ENCODE assay signal across 11 cellular contexts in the genomic region with DNA sequence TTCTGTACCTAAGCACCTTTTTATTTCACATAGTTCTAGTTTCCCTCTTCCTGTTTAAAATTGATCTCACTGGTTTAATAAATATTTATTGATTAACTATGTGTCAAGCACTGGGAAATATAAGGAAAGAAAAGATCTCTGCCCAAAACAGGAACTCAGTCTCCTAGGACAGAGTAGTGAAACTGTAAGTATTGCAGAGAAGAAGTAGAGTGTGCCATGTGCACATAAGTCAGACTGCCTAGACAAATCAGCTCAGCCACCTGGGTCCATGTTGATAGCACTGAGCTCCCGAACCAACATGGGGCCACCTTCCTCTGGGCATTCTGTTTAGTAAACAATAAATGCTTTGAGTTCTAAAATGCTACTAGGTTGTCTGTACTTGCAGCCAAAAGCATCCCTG. TPM values are rescaled to one million over a fixed set of nuclear protein-coding genes. Genes with fewer than 3 reads are reported as not detected.
DNase-seq lines count a peak whose midpoint lies in the region; ATAC-seq, FAIRE-seq and TF ChIP-seq lines count a peak whose summit lies in the region.
"Had no signal": no experiment of that assay in that cellular context is flagged by ENCODE, and none has a peak within 500 bp of the region (broad histone marks: within the 10 kb centered on the region; RNA-seq: fewer than 3 reads in every experiment).

No MANE protein-coding gene starts in this region.

- H4K91ac ChIP-seq in H1 (replicated peaks; ENCODE audit: insufficient read length, low read length): no peak overlapping the region

- FAIRE-seq in H1 (lab: Jason Lieb, UNC): no peak
- FAIRE-seq: RCC 7860 had no signal

- H3K27me3 ChIP-seq in H1 (replicated peaks in 1 of 4; ENCODE audit: control insufficient read depth in 3 of 4, extremely low read depth in 1 of 4, insufficient read depth in 3 of 4, low read length in 3 of 4): 0 out of 7 replicates have a peak, but pooled peaks cover 0 to 1% (median 0%) of the 10 kb centered on the region in 4 experiments

- no peak overlapping the region for H4K8ac ChIP-seq in H1 (ENCODE audit: extremely low read depth, insufficient read depth, low read length)

- CTCF ChIA-PET in H1 (lab: Charles Lee; ENCODE audit: partially characterized antibody): interaction anchor here (0.5 to 1.0 kb wide), 3 partner anchors 73 to 1795 kb away, joined by 3 to 4 read pairs (median 3); no protein-coding TSS in a partner anchor

- 0 out of 2 replicates have a peak overlapping the region, but pooled peaks have one; percentile 28 for H2BK12ac ChIP-seq in H1 (ENCODE audit: low read depth, low read length)

- H3K23ac ChIP-seq in H1 (ENCODE audit: insufficient read length): no peak overlapping the region

- H3K27ac ChIP-seq in H1 (ENCODE audit: low read depth, low read length): no peak overlapping the region

- peak; percentile 32 for DNase-seq in KBM-7
- DNase-seq in H1 (ENCODE audit: low read depth in 1 of 2, low spot score in 2 of 2): no peak
- no peak for DNase-seq in midbrain (lab: John Stamatoyannopoulos, UW)
- DNase-seq: caudate nucleus; CD4-positive, alpha-beta memory T cell had no signal

- H3K4me2 ChIP-seq in H1 (ENCODE audit: insufficient read depth in 1 of 2, low read depth in 2 of 2, low read length in 2 of 2): no peak overlapping the region

- no peaks in the 10 kb centered on the region for H3K9me3 ChIP-seq in H1 (ENCODE audit: insufficient read depth in 2 of 2, low read depth in 1 of 2, low read length in 1 of 2)

- WGBS in H1 (ENCODE audit: extremely low coverage in 1 of 2, insufficient coverage in 1 of 2, insufficient read length in 1 of 2, insufficient replicate concordance in 2 of 2, low coverage in 1 of 2, low lambda C conversion rate in 2 of 2, missing lambda C conversion rate in 1 of 2), 2 experiments: 84% methylated on average over 1 of the region's 1 CpG; no CpG with 5 or more reads in 1 of the 2 experiments

- no peak overlapping the region for H2BK20ac ChIP-seq in H1 (ENCODE audit: low read length)

- peaks cover 0 to 16% (median 10%) of the 10 kb centered on the region in 4 experiments; a peak in 5 of 7 replicates for H3K4me1 ChIP-seq in H1 (replicated peaks in 1 of 4; ENCODE audit: control insufficient read depth in 3 of 4, insufficient read depth in 4 of 4, low read length in 3 of 4)

- H2BK15ac ChIP-seq in H1 (ENCODE audit: low read length): no peak overlapping the region

- no peak for TF ChIP-seq RAD21 in H1 (IDR thresholded peaks at IDR 0.05 in 1 of 2, conservative IDR thresholded peaks at IDR 0.05 in 1 of 2; ENCODE audit: low read depth in 2 of 2, low read length in 2 of 2)

- no peak overlapping the region for H3K9ac ChIP-seq in H1 (replicated peaks in 1 of 4; ENCODE audit: extremely low read depth in 1 of 4, low read depth in 3 of 4, low read length in 3 of 4)

- in situ Hi-C loops in KBM-7 (cut with MboI; ENCODE audit: low pct_unique_long_range_greater_than_20kb, low sequenced_read_pairs): no loop called here

- H3K79me1 ChIP-seq in H1 (ENCODE audit: low read depth, low read length): no peaks in the 10 kb centered on the region

- no peak overlapping the region; the same call in 1 of the 2 replicates for H2BK5ac ChIP-seq in H1 (ENCODE audit: low read depth, low read length)

- H3K79me2 ChIP-seq in H1 (ENCODE audit: control insufficient read depth in 1 of 2, insufficient read depth in 2 of 2, low read length in 2 of 2): no peaks in the 10 kb centered on the region

- H4K20me1 ChIP-seq in H1 (replicated peaks in 1 of 2; ENCODE audit: control insufficient read depth in 1 of 2, insufficient read depth in 2 of 2, low read length in 2 of 2): no peaks in the 10 kb centered on the region

- H3K36me3 ChIP-seq in H1 (ENCODE audit: control insufficient read depth in 2 of 4, insufficient read depth in 4 of 4, low read length in 3 of 4): no peaks in the 10 kb centered on the region

- no peak for TF ChIP-seq CTCF in H1 (IDR thresholded peaks at IDR 0.05; ENCODE audit: control extremely low read depth in 1 of 3, insufficient read depth in 1 of 3, low read depth in 1 of 3, low read length in 3 of 3)

- no peak overlapping the region for H3K4ac ChIP-seq in H1 (replicated peaks; ENCODE audit: insufficient read length, low read depth, low read length)

- peak overlapping the region; percentile 61; the same call in 1 of the 2 replicates for H2AFZ ChIP-seq in H1 (ENCODE audit: low read length)

- no peak overlapping the region for H4K5ac ChIP-seq in H1 (ENCODE audit: insufficient read length, low read depth, low read length)

- H3K56ac ChIP-seq in H1 (replicated peaks; ENCODE audit: insufficient read length, low read depth, low read length): no peak overlapping the region

- no peaks in the 10 kb centered on the region; the same call in 1 of the 2 replicates for H3K23me2 ChIP-seq in H1 (ENCODE audit: low read depth, low read length)

- H3K18ac ChIP-seq in H1 (ENCODE audit: extremely low read depth, low read length): no peak overlapping the region

- TF ChIP-seq EP300 in H1 (IDR thresholded peaks at IDR 0.05; ENCODE audit: borderline replicate concordance in 1 of 2, low read depth in 2 of 2, low read length in 2 of 2): no peak

- no peak overlapping the region for H2BK120ac ChIP-seq in H1 (replicated peaks; ENCODE audit: low read depth, low read length)

- POLR2A ChIA-PET in H1 (lab: Charles Lee; ENCODE audit: partially characterized antibody): no interaction called here

- no peak overlapping the region for H2AK5ac ChIP-seq in H1 (ENCODE audit: low read depth, low read length)

- H3K14ac ChIP-seq in H1 (ENCODE audit: insufficient read length): no peak overlapping the region

- no peak overlapping the region for H3K4me3 ChIP-seq in H1 (ENCODE audit: extremely low read depth in 1 of 4, insufficient read depth in 2 of 4, low read depth in 3 of 4, low read length in 4 of 4)

- no peak for TF ChIP-seq POLR2A in H1 (IDR thresholded peaks at IDR 0.05; ENCODE audit: control extremely low read depth in 1 of 2, low read depth in 2 of 2, low read length in 2 of 2)

- ATAC-seq in GM18502 (IDR thresholded peaks at IDR 0.05; ENCODE audit: poor library complexity, unreplicated experiment) (peak; percentile 83), GM21717 (IDR thresholded peaks at IDR 0.05; ENCODE audit: unreplicated experiment) (peak; percentile 71), GM18519 (IDR thresholded peaks at IDR 0.05; ENCODE audit: low FRiP score, unreplicated experiment) (no peak), HG03045 (IDR thresholded peaks at IDR 0.05; ENCODE audit: unreplicated experiment) (no peak), HG03135 (IDR thresholded peaks at IDR 0.05; ENCODE audit: unreplicated experiment) (no peak)

TF ChIP-seq in H1, 55 proteins besides CTCF, POLR2A, EP300 and RAD21:
- TF ChIP-seq FOSL1 (IDR thresholded peaks at IDR 0.05; ENCODE audit: insufficient read depth, low read depth, low read length) (no peak), TAF7 (optimal IDR thresholded peaks at IDR 0.05; ENCODE audit: borderline replicate concordance, low read depth, low read length) (no peak), YY1 (IDR thresholded peaks at IDR 0.05; ENCODE audit: low read depth, low read length) (no peak), BACH1 (IDR thresholded peaks at IDR 0.05; ENCODE audit: low read length) (no peak), KDM5A (IDR thresholded peaks at IDR 0.05; ENCODE audit: low read length) (no peak), ZNF274 (IDR thresholded peaks at IDR 0.05; ENCODE audit: borderline replicate concordance, extremely low read depth, low read length) (no peak), RFX5 (IDR thresholded peaks at IDR 0.05; ENCODE audit: borderline replicate concordance, low read depth, low read length) (no peak), SIN3A (conservative IDR thresholded peaks at IDR 0.05 in 1 of 2, IDR thresholded peaks at IDR 0.05 in 1 of 2; ENCODE audit: low read depth in 1 of 2, low read length in 2 of 2) (no peak), PHF8 (conservative IDR thresholded peaks at IDR 0.05; ENCODE audit: low read depth, low read length) (no peak), POU5F1 (IDR thresholded peaks at IDR 0.05; ENCODE audit: low read depth, low read length) (no peak), JUN (IDR thresholded peaks at IDR 0.05; ENCODE audit: low read depth, low read length) (no peak), BRCA1 (IDR thresholded peaks at IDR 0.05; ENCODE audit: low read depth, low read length) (no peak), NANOG (IDR thresholded peaks at IDR 0.05; ENCODE audit: insufficient read depth, low read depth, low read length, poor library complexity, severe bottlenecking) (no peak), CEBPB (IDR thresholded peaks at IDR 0.05; ENCODE audit: low read depth, low read length) (no peak), ASH2L (IDR thresholded peaks at IDR 0.05; ENCODE audit: low read length) (no peak), TAF1 (IDR thresholded peaks at IDR 0.05; ENCODE audit: low read depth, low read length) (no peak), CTBP2 (IDR thresholded peaks at IDR 0.05; ENCODE audit: borderline replicate concordance, insufficient read depth, insufficient read length, low read length) (no peak), SP1 (IDR thresholded peaks at IDR 0.05; ENCODE audit: low read depth, low read length) (no peak), SIRT6 (IDR thresholded peaks at IDR 0.05; ENCODE audit: low read length) (no peak)
- TF ChIP-seq, protein P1, sequence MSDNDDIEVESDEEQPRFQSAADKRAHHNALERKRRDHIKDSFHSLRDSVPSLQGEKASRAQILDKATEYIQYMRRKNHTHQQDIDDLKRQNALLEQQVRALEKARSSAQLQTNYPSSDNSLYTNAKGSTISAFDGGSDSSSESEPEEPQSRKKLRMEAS (IDR thresholded peaks at IDR 0.05): no peak
TF ChIP-seq in H1: peak in this region for 0.

RNA-seq across cellular contexts. Expression of a gene that starts 9.8 kb away (rescaled TPM):
- total RNA-seq in H1 (2021; fragmentation: NEBNext Ultra II Directional; extraction: Animal tissue kit (Norgen Biotek cat#: 25700)): 29.2 and 31.3 TPM in 2 replicates
- polyA plus RNA-seq in H1 (2011; rRNA removed): 2.2 and 4.0 TPM in 2 replicates
- polyA plus RNA-seq in H1 (2011; cell fraction: cytosol; rRNA removed): 5.1 TPM
- polyA plus RNA-seq in H1 (2011; cell fraction: nucleus; rRNA removed): 3.8 TPM
- polyA plus RNA-seq in H1 (2012, experiment 1 of 2): 7.6 to 18.2 TPM (median 9.3 TPM) in 4 replicates
- polyA plus RNA-seq in H1 (2012, experiment 2 of 2): 0.87 TPM
- polyA plus RNA-seq in H1 (2013, experiment 1 of 2): 13.3 TPM
- polyA plus RNA-seq in H1 (2013, experiment 2 of 2): 13.1 TPM
- polyA minus RNA-seq in H1 (2011; rRNA and poly(A)+ RNA removed): 8.6 and 11.7 TPM in 2 replicates
- 5.3 TPM for polyA minus RNA-seq in H1 (2011; cell fraction: cytosol; rRNA and poly(A)+ RNA removed)
- 37.7 TPM for polyA minus RNA-seq in H1 (2011; cell fraction: nucleus; rRNA and poly(A)+ RNA removed)

Comparison
In these comparisons a context has a peak if more than half of its experiments do, and no peak if none do; other contexts are left out.
1. ATAC-seq: peak in GM18502 (single experiment) and GM21717 (single experiment); none in GM18519 (single experiment), HG03045 (single experiment) and HG03135 (single experiment).